In the genomic region with DNA sequence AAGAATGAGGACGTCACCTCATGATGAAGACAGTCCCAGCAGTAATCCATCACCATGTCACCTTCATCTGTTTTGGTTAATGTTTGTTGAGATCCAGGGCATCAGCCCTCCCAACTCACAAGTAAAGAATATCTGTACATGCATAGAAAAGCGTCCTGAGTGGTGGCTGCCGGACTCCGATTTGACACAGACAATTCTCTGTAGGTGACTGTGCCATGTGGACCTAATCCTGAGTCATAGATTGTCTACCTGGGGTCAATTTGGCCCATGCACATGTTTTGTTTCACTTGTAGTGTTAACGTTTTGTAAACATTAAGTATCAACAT, we compare ENCODE assay signal across 9 cellular contexts.
A peak's percentile ranks its signal among the peaks of the same experiment; 100 is the strongest.
DNase-seq lines count a peak whose midpoint lies in the region; ATAC-seq lines count a peak whose summit lies in the region.
"Had no signal": no experiment of that assay in that cellular context is flagged by ENCODE, and none has a peak within 500 bp of the region (broad histone marks: within the 10 kb centered on the region; RNA-seq: fewer than 3 reads in every experiment).

No MANE protein-coding gene starts in this region.

- ATAC-seq in GM18909 (IDR thresholded peaks at IDR 0.05; ENCODE audit: poor library complexity, unreplicated experiment) (peak; percentile 16), GM21717 (IDR thresholded peaks at IDR 0.05; ENCODE audit: unreplicated experiment) (peak; percentile 26), HG03469 (IDR thresholded peaks at IDR 0.05; ENCODE audit: unreplicated experiment) (peak; percentile 4), GM21447 (IDR thresholded peaks at IDR 0.05; ENCODE audit: unreplicated experiment) (no peak)

- DNase-seq in mesenchymal stem cell (no peak), C1 segment of cervical spinal cord (lab: John Stamatoyannopoulos, UW) (no peak), cerebellar nuclear complex (lab: John Stamatoyannopoulos, UW) (no peak)
- no peak for DNase-seq in stimulated activated CD4-positive, alpha-beta T cell treated with anti-CD3 and anti-CD28 coated beads, Interleukin-4, amount 100 ng/mL, for 4 hours
- DNase-seq: effector CD8-positive, alpha-beta T cell had no signal

- H3K9ac ChIP-seq in mesenchymal stem cell (ENCODE audit: low read length): peak overlapping the region; percentile 62

- H3K27me3 ChIP-seq in mesenchymal stem cell (ENCODE audit: control insufficient read depth in 1 of 2, insufficient read depth in 1 of 2, low read length in 2 of 2): no peaks in the 10 kb centered on the region

- no peak overlapping the region for H4K91ac ChIP-seq in mesenchymal stem cell (ENCODE audit: low read length)

- no peak overlapping the region for H2BK12ac ChIP-seq in mesenchymal stem cell (ENCODE audit: low read length in 2 of 2)

- no peaks in the 10 kb centered on the region for H3K36me3 ChIP-seq in mesenchymal stem cell (ENCODE audit: control insufficient read depth in 1 of 2, insufficient read depth in 2 of 2, low read depth in 1 of 2, low read length in 2 of 2)

- no peak overlapping the region for H2BK5ac ChIP-seq in mesenchymal stem cell (ENCODE audit: low read depth, low read length, poor library complexity, severe bottlenecking)

- no peak overlapping the region for H2AK5ac ChIP-seq in mesenchymal stem cell (ENCODE audit: low read length, severe bottlenecking)

- no peak overlapping the region for H3K4ac ChIP-seq in mesenchymal stem cell (ENCODE audit: low read depth in 1 of 2, low read length in 2 of 2)

- H3K23ac ChIP-seq in mesenchymal stem cell (ENCODE audit: low read length in 2 of 2): no peak overlapping the region

- no peak overlapping the region for H4K8ac ChIP-seq in mesenchymal stem cell (ENCODE audit: low read length)

- peaks cover 4% of the 10 kb centered on the region for H3K9me3 ChIP-seq in mesenchymal stem cell (ENCODE audit: control insufficient read depth, low read length)

- no peak overlapping the region for H3K14ac ChIP-seq in mesenchymal stem cell (ENCODE audit: low read length in 2 of 2)

- H3K4me1 ChIP-seq in mesenchymal stem cell (ENCODE audit: control insufficient read depth, insufficient read depth, low read depth, low read length): peaks cover 4% of the 10 kb centered on the region

- H3K79me1 ChIP-seq in mesenchymal stem cell (replicated peaks; ENCODE audit: low read length, poor library complexity, severe bottlenecking): no peaks in the 10 kb centered on the region

- no peak overlapping the region for H3K4me2 ChIP-seq in mesenchymal stem cell (ENCODE audit: low read length, poor library complexity, severe bottlenecking)

- 96% methylated on average over 4 of the region's 5 CpGs for WGBS in mesenchymal stem cell

- no peak overlapping the region for H2BK120ac ChIP-seq in mesenchymal stem cell (ENCODE audit: low read depth, low read length)

- no peak overlapping the region for H2BK15ac ChIP-seq in mesenchymal stem cell (ENCODE audit: low read depth, poor library complexity, severe bottlenecking)

- H3K27ac ChIP-seq in mesenchymal stem cell (ENCODE audit: low read length, poor library complexity, severe bottlenecking): no peak overlapping the region

- no peak overlapping the region for H2AFZ ChIP-seq in mesenchymal stem cell (ENCODE audit: low read depth, low read length)

- H3K18ac ChIP-seq in mesenchymal stem cell (ENCODE audit: low read depth in 1 of 2, low read length in 2 of 2): no peak overlapping the region

- H3K4me3 ChIP-seq in mesenchymal stem cell (ENCODE audit: insufficient read depth in 1 of 2, low read depth in 1 of 2, low read length in 2 of 2): no peak overlapping the region
